ENCODE assay signal across 18 cellular contexts in the genomic region with DNA sequence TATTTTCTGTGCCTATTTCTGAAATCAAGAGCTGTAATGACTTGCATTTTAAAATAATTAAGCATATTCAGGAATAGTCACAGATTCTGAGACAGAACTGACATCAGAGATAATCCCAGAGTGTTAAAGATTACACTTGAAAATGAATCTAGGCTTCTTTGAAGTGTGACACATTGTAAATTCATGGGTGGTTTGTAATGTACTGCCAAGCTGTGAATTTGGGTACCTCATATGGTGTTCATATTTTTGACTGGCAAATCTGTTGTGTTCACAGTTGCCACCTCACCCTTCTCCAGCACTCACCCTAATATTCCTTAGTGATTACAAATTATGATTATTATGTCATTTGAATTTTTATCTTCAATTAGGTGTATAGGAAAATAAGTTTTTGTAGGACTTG.
DNase-seq lines count a peak whose midpoint lies in the region; ATAC-seq, FAIRE-seq and TF ChIP-seq lines count a peak whose summit lies in the region.
"Had no signal": no experiment of that assay in that cellular context is flagged by ENCODE, and none has a peak within 500 bp of the region (broad histone marks: within the 10 kb centered on the region; RNA-seq: fewer than 3 reads in every experiment).

No MANE protein-coding gene starts in this region.

- H3K9me3 Mint-ChIP-seq in activated naive CD4-positive, alpha-beta T cell treated with anti-CD3 and anti-CD28 coated beads, Interleukin-2, amount 50 U/mL, for 72 hours, result no peaks in the 10 kb centered on the region
- H3K9me3 Mint-ChIP-seq: CD4-positive, alpha-beta memory T cell; IgD-negative memory B cell had no signal

- H3K4me1 ChIP-seq in pancreas, result no peaks in the 10 kb centered on the region
- H3K4me1 ChIP-seq: BE2C, HAP-1 had no signal

- DNase-seq in NCI-H2171 treated with DMSO at 0.1 percent for 48 hours (lab: John Stamatoyannopoulos, UW) (peak; percentile 41), NCI-H2171 (lab: John Stamatoyannopoulos, UW) (no peak), RKO (ENCODE audit: low spot score) (peak; percentile 26), inferior parietal cortex (ENCODE audit: extremely low spot score) (peak; percentile 13), pancreas (no peak)
- no peak for DNase-seq in activated naive CD4-positive, alpha-beta T cell treated with anti-CD3 and anti-CD28 coated beads, Interleukin-2, amount 50 U/mL, for 72 hours (ENCODE audit: low spot score in 2 of 2)
- no peak for DNase-seq in stimulated activated CD4-positive, alpha-beta T cell treated with anti-CD3 and anti-CD28 coated beads, Interleukin-4, amount 100 ng/mL, for 4 hours
- DNase-seq: 8988T; BE2C; CD4-positive, alpha-beta memory T cell; DMS79 treated with DMSO at 0.1 percent for 48 hours; EL; GDM1 had no signal

- no peaks in the 10 kb centered on the region for H3K9me3 ChIP-seq in pancreas
- H3K9me3 ChIP-seq: BE2C, HAP-1 had no signal

- H3K36me3 ChIP-seq in pancreas, result no peaks in the 10 kb centered on the region
- H3K36me3 ChIP-seq: BE2C, HAP-1 had no signal

- no peak overlapping the region for H3K27ac ChIP-seq in pancreas
- H3K27ac ChIP-seq: C4-2B had no signal

- no peak for TF ChIP-seq CTCF in pancreas (IDR thresholded peaks at IDR 0.05)

- no peak overlapping the region for H3K4me3 ChIP-seq in pancreas
- H3K4me3 ChIP-seq: HAP-1 had no signal

- no peaks in the 10 kb centered on the region for H3K27me3 ChIP-seq in pancreas
- H3K27me3 ChIP-seq: BE2C had no signal

- H3K27ac Mint-ChIP-seq in activated naive CD4-positive, alpha-beta T cell treated with anti-CD3 and anti-CD28 coated beads, Interleukin-2, amount 50 U/mL, for 72 hours, result no peak overlapping the region
- H3K27ac Mint-ChIP-seq: CD4-positive, alpha-beta memory T cell; IgD-negative memory B cell had no signal

- FAIRE-seq in pancreas (lab: Jason Lieb, UNC), result no peak
- FAIRE-seq: GM12892, H1 had no signal

- intact Hi-C loops in pancreas (cut with DNase I), result no loop called here

- ATAC-seq in activated naive CD4-positive, alpha-beta T cell treated with anti-CD3 and anti-CD28 coated beads, Interleukin-2, amount 50 U/mL, for 72 hours, result no peak
- ATAC-seq in pancreas, result no peak

- no peaks in the 10 kb centered on the region for H3K36me3 Mint-ChIP-seq in activated naive CD4-positive, alpha-beta T cell treated with anti-CD3 and anti-CD28 coated beads, Interleukin-2, amount 50 U/mL, for 72 hours
- H3K36me3 Mint-ChIP-seq: CD4-positive, alpha-beta memory T cell had no signal

Comparison
In these comparisons a context has a peak if more than half of its experiments do, and no peak if none do; other contexts are left out.
1. DNase-seq: peak in NCI-H2171 treated with DMSO at 0.1 percent for 48 hours (single experiment), RKO (single experiment) and inferior parietal cortex (single experiment); none in NCI-H2171 (single experiment), activated naive CD4-positive, alpha-beta T cell treated with anti-CD3 and anti-CD28 coated beads, Interleukin-2, amount 50 U/mL, for 72 hours (0 of 2), stimulated activated CD4-positive, alpha-beta T cell treated with anti-CD3 and anti-CD28 coated beads, Interleukin-4, amount 100 ng/mL, for 4 hours (0 of 2) and pancreas (0 of 6).